Comparison of ENCODE assay signal across 17 cellular contexts in genomic region chr12:43289412-43289811, GRCh38.
DNase-seq lines count a peak whose midpoint lies in the region; ATAC-seq, FAIRE-seq and TF ChIP-seq lines count a peak whose summit lies in the region.
"Had no signal": no experiment of that assay in that cellular context is flagged by ENCODE, and none has a peak within 500 bp of the region (broad histone marks: within the 10 kb centered on the region; RNA-seq: fewer than 3 reads in every experiment).

No MANE protein-coding gene starts in this region.

- CTCF ChIA-PET in IMR-90 (lab: Yijun Ruan, JAX) (no interaction called here), mammary epithelial cell (lab: Charles Lee; ENCODE audit: low non-redundant PET) (no interaction called here)

- dilution Hi-C loops in IMR-90 (cut with HindIII; ENCODE audit: low sequenced_read_pairs, unreplicated experiment): no loop called here
- dilution Hi-C loops in mammary epithelial cell (cut with HindIII; ENCODE audit: low sequenced_read_pairs): loop anchor here (25.0 kb wide), 1 partner anchor 802 kb away; no protein-coding TSS in a partner anchor
- dilution Hi-C loops in keratinocyte (cut with MboI; ENCODE audit: extremely low pct_ligation_motif_present, low sequenced_read_pairs): no loop called here

- H3K4me3 ChIP-seq in IMR-90 (ENCODE audit: insufficient read depth, low read depth, low read length) (no peak overlapping the region), mammary epithelial cell (replicated peaks in 1 of 3; ENCODE audit: insufficient read depth in 1 of 3, low read depth in 2 of 3, low read length in 3 of 3) (no peak overlapping the region), keratinocyte (ENCODE audit: control insufficient read depth in 2 of 3, extremely low read depth in 1 of 3, insufficient read depth in 2 of 3, low read depth in 1 of 3, low read length in 3 of 3) (no peak overlapping the region), stomach smooth muscle (ENCODE audit: low read length in 2 of 2) (peak overlapping the region; percentile 40 to 49)
- H3K4me3 ChIP-seq: ascending aorta had no signal

- no peak for TF ChIP-seq POLR2A in IMR-90 (IDR thresholded peaks at IDR 0.05; ENCODE audit: low read depth, low read length)

- peak overlapping the region; percentile 71 to 96 for H4K8ac ChIP-seq in IMR-90 (ENCODE audit: low read depth in 2 of 2, low read length in 2 of 2)

- peaks cover 4% of the 10 kb centered on the region for H3K9me1 ChIP-seq in IMR-90 (ENCODE audit: insufficient read depth, low read length)
- H3K9me1 ChIP-seq in keratinocyte (ENCODE audit: control insufficient read depth, extremely low read depth, insufficient read depth, low read length): no peaks in the 10 kb centered on the region

- WGBS in IMR-90 (ENCODE audit: extremely low coverage in 2 of 2, insufficient read length in 1 of 2), 2 experiments: 7% methylated on average over 3 of the region's 5 CpGs; no CpG with 5 or more reads in 1 of the 2 experiments
- WGBS in mammary epithelial cell (ENCODE audit: low coverage, missing lambda C conversion rate): 5% methylated on average over 5 of the region's 5 CpGs

- H2AK9ac ChIP-seq in IMR-90 (replicated peaks; ENCODE audit: low read depth, low read length, poor library complexity): no peak overlapping the region

- H3K23ac ChIP-seq in IMR-90 (ENCODE audit: low read depth, low read length): peak overlapping the region; percentile 94; the same call in 1 of the 2 replicates

- H4K5ac ChIP-seq in IMR-90 (ENCODE audit: low read depth, low read length): peak overlapping the region; percentile 96; the same call in 1 of the 2 replicates

- H3K9me3 ChIP-seq in IMR-90 (ENCODE audit: control insufficient read depth, insufficient read depth, low read length): no peaks in the 10 kb centered on the region
- H3K9me3 ChIP-seq in mammary epithelial cell (replicated peaks; ENCODE audit: insufficient read depth, low read length): no peaks in the 10 kb centered on the region
- H3K9me3 ChIP-seq in keratinocyte (ENCODE audit: control insufficient read depth, low read depth, low read length): no peaks in the 10 kb centered on the region
- no peaks in the 10 kb centered on the region for H3K9me3 ChIP-seq in stomach smooth muscle (ENCODE audit: control insufficient read depth in 2 of 2, low read length in 2 of 2)
- H3K9me3 ChIP-seq: ascending aorta had no signal

- POLR2A ChIA-PET in IMR-90 (lab: Charles Lee; ENCODE audit: unreplicated experiment): no interaction called here

- no peaks in the 10 kb centered on the region for H4K20me1 ChIP-seq in IMR-90 (ENCODE audit: insufficient read depth, low read length)
- no peaks in the 10 kb centered on the region for H4K20me1 ChIP-seq in mammary epithelial cell (ENCODE audit: insufficient read depth, low read length)
- H4K20me1 ChIP-seq in keratinocyte (ENCODE audit: control insufficient read depth, extremely low read depth, insufficient read depth, low read length): no peaks in the 10 kb centered on the region

- H3K56ac ChIP-seq in IMR-90 (ENCODE audit: extremely low read depth, insufficient read depth, low read length): no peak overlapping the region; the same call in 1 of the 2 replicates

- no peak for ATAC-seq in IMR-90 (ENCODE audit: low read depth)

- TF ChIP-seq RAD21 in IMR-90 (IDR thresholded peaks at IDR 0.05; ENCODE audit: low read length): no peak

- peak overlapping the region; percentile 92 for H3K14ac ChIP-seq in IMR-90 (replicated peaks; ENCODE audit: low read depth, low read length)

- peak overlapping the region; percentile 86 for H3K18ac ChIP-seq in IMR-90 (ENCODE audit: low read depth, low read length)

- TF ChIP-seq CTCF in IMR-90 (conservative IDR thresholded peaks at IDR 0.05; ENCODE audit: low read depth, low read length) (no peak), mammary epithelial cell (conservative IDR thresholded peaks at IDR 0.05 in 1 of 2, IDR thresholded peaks at IDR 0.05 in 1 of 2; ENCODE audit: extremely low read depth in 1 of 2, insufficient read depth in 1 of 2, low read depth in 1 of 2, low read length in 2 of 2) (no peak), keratinocyte (optimal IDR thresholded peaks at IDR 0.05 in 1 of 3, IDR thresholded peaks at IDR 0.05 in 1 of 3, conservative IDR thresholded peaks at IDR 0.05 in 1 of 3; ENCODE audit: extremely low read depth in 1 of 3, insufficient read depth in 2 of 3, low read length in 3 of 3) (no peak)

- H2AFZ ChIP-seq in IMR-90 (replicated peaks; ENCODE audit: low read length, poor library complexity): no peak overlapping the region
- H2AFZ ChIP-seq in mammary epithelial cell (ENCODE audit: low read depth, low read length): peak overlapping the region; percentile 91
- H2AFZ ChIP-seq in keratinocyte (ENCODE audit: control insufficient read depth, low read length): peak overlapping the region; percentile 67

- H3K4me2 ChIP-seq in IMR-90 (ENCODE audit: low read depth, low read length): peak overlapping the region; percentile 40
- peak overlapping the region; percentile 62 for H3K4me2 ChIP-seq in mammary epithelial cell (ENCODE audit: insufficient read depth, low read depth, low read length)
- peak overlapping the region; percentile 36 for H3K4me2 ChIP-seq in keratinocyte (ENCODE audit: control insufficient read depth, extremely low read depth, insufficient read depth, low read depth, low read length)

- H3K9ac ChIP-seq in IMR-90 (ENCODE audit: low read depth, low read length) (no peak overlapping the region), mammary epithelial cell (ENCODE audit: insufficient read depth, low read length) (no peak overlapping the region), keratinocyte (ENCODE audit: control insufficient read depth, extremely low read depth, insufficient read depth, low read length) (no peak overlapping the region), stomach smooth muscle (ENCODE audit: low read length in 2 of 2) (no peak overlapping the region)

- no peaks in the 10 kb centered on the region for H3K27me3 ChIP-seq in IMR-90 (ENCODE audit: control insufficient read depth, insufficient read depth, low read length)
- no peaks in the 10 kb centered on the region for H3K27me3 ChIP-seq in mammary epithelial cell (ENCODE audit: insufficient read depth, low read length)
- no peaks in the 10 kb centered on the region for H3K27me3 ChIP-seq in keratinocyte (ENCODE audit: control insufficient read depth, extremely low read depth, insufficient read depth, low read length)
- no peaks in the 10 kb centered on the region for H3K27me3 ChIP-seq in stomach smooth muscle (ENCODE audit: control insufficient read depth in 1 of 2, insufficient read depth in 2 of 2, low read length in 2 of 2)
- H3K27me3 ChIP-seq: ascending aorta had no signal

- H3K4me1 ChIP-seq in IMR-90 (ENCODE audit: control insufficient read depth, insufficient read depth, low read length) (peaks cover 21% of the 10 kb centered on the region), mammary epithelial cell (ENCODE audit: insufficient read depth, low read length) (peaks cover 57% of the 10 kb centered on the region), keratinocyte (ENCODE audit: control insufficient read depth, extremely low read depth, insufficient read depth, low read length) (peaks cover 30% of the 10 kb centered on the region), stomach smooth muscle (ENCODE audit: control insufficient read depth, insufficient read depth, low read length) (peaks cover 2% of the 10 kb centered on the region)
- H3K4me1 ChIP-seq: ascending aorta had no signal

- no TSS peak for BruUV-seq in IMR-90 (replicated peaks; lab: Mats Ljungman, UMichigan)
- BruUV-seq in mammary epithelial cell (replicated peaks; lab: Mats Ljungman, UMichigan): no TSS peak

- H3K79me1 ChIP-seq in IMR-90 (ENCODE audit: low read depth in 1 of 2, low read length in 2 of 2): peaks cover 0 to 3% of the 10 kb centered on the region in 2 experiments; a peak in 1 of 4 replicates

- H3K4ac ChIP-seq in IMR-90 (ENCODE audit: low read depth, low read length): peak overlapping the region; percentile 94; the same call in 1 of the 2 replicates

- DNase-seq in IMR-90 (peak; percentile 34), mammary epithelial cell (no peak), keratinocyte (ENCODE audit: low read depth, low spot score) (no peak), Ammon's horn (ENCODE audit: low spot score) (no peak), DMS 273 (lab: John Stamatoyannopoulos, UW; ENCODE audit: unreplicated experiment) (no peak)
- DNase-seq in stimulated activated CD4-positive, alpha-beta T cell treated with anti-CD3 and anti-CD28 coated beads, Interleukin-2, amount 100 ng/mL, for 48 hours: no peak
- DNase-seq: activated CD4-positive, alpha-beta T cell treated with anti-CD3 and anti-CD28 coated beads, Interleukin-2, amount 50 U/mL, for 48 hours; activated naive CD4-positive, alpha-beta T cell treated with Interleukin-2 at 50 U/mL for 16 hours; activated T-cell treated with anti-CD3 and anti-CD28 coated beads, Interleukin-2, amount 50 U/mL, for 1 hour; COR-L47; endodermal cell; GOT3; NCI-H1417; NCI-H526 had no signal

- no peaks in the 10 kb centered on the region for H3K36me3 ChIP-seq in IMR-90 (ENCODE audit: control insufficient read depth, insufficient read depth, low read length)
- no peaks in the 10 kb centered on the region for H3K36me3 ChIP-seq in mammary epithelial cell (ENCODE audit: insufficient read depth, low read length)
- H3K36me3 ChIP-seq in keratinocyte (ENCODE audit: control insufficient read depth in 2 of 2, extremely low read depth in 1 of 2, insufficient read depth in 2 of 2, low read length in 2 of 2): no peaks in the 10 kb centered on the region
- H3K36me3 ChIP-seq in stomach smooth muscle (ENCODE audit: control insufficient read depth in 2 of 2, insufficient read depth in 2 of 2, low read length in 2 of 2): no peaks in the 10 kb centered on the region
- H3K36me3 ChIP-seq: ascending aorta had no signal

- H2BK5ac ChIP-seq in IMR-90 (ENCODE audit: low read depth, low read length, poor library complexity, severe bottlenecking): peak overlapping the region; percentile 99

- peak overlapping the region; percentile 60; the same call in 1 of the 2 replicates for H2AK5ac ChIP-seq in IMR-90 (ENCODE audit: low read depth, low read length)

- H3K27ac ChIP-seq in IMR-90 (ENCODE audit: insufficient read depth, low read length) (no peak overlapping the region), mammary epithelial cell (ENCODE audit: insufficient read depth, low read depth, low read length) (peak overlapping the region; percentile 22), keratinocyte (ENCODE audit: control insufficient read depth, insufficient read depth, low read length) (no peak overlapping the region), stomach smooth muscle (ENCODE audit: low read length) (no peak overlapping the region)
- H3K27ac ChIP-seq: ascending aorta had no signal

- H3K79me2 ChIP-seq in mammary epithelial cell (ENCODE audit: insufficient read depth, low read length) (no peaks in the 10 kb centered on the region), keratinocyte (ENCODE audit: control insufficient read depth, insufficient read depth, low read length) (no peaks in the 10 kb centered on the region)

- intact Hi-C loops in IMR-90 (cut with micrococcal nuclease) (no loop called here), mammary epithelial cell (cut with micrococcal nuclease) (loop anchor here (10.0 kb wide), 3 partner anchors 325 to 1145 kb away; partner anchors contain the start of gene GXYLT1)

- peak overlapping the region; percentile 96 for H2BK20ac ChIP-seq in IMR-90 (ENCODE audit: low read depth, low read length)

- H2BK120ac ChIP-seq in IMR-90 (ENCODE audit: low read depth, low read length): peak overlapping the region; percentile 95

- in situ Hi-C loops in IMR-90 (cut with MboI; ENCODE audit: low sequenced_read_pairs): loop anchor here (10.0 to 25.0 kb wide), 3 partner anchors 705 to 1155 kb away; partner anchors contain the start of genes PPHLN1, PRICKLE1 and ZCRB1
- in situ Hi-C loops in mammary epithelial cell (cut with MboI; ENCODE audit: low sequenced_read_pairs in 2 of 2): loop anchor here in 1 of 2 donors (10.0 to 25.0 kb wide), 2 partner anchors 805 to 1152 kb away; partner anchors contain the start of gene GXYLT1

- no peak for FAIRE-seq in keratinocyte (lab: Jason Lieb, UNC)
- FAIRE-seq: frontal cortex had no signal

- H2BK15ac ChIP-seq in IMR-90 (ENCODE audit: low read depth, low read length): peak overlapping the region; percentile 87; the same call in 2 of the 3 replicates

- peak overlapping the region; percentile 79 for H4K91ac ChIP-seq in IMR-90 (ENCODE audit: insufficient read depth, low read depth, low read length)

Comparison
In these comparisons a context has a peak if more than half of its experiments do, and no peak if none do; other contexts are left out.
1. H3K4me3 ChIP-seq: peak in stomach smooth muscle (2 of 2); none in IMR-90 (single experiment), mammary epithelial cell (0 of 3) and keratinocyte (0 of 3).
2. Peak in every context shown above with its lines, with median percentiles within 50 percentile points of each other: H3K4me2 ChIP-seq.